Comparison of ENCODE assay signal across 2 cellular contexts in the genomic region with DNA sequence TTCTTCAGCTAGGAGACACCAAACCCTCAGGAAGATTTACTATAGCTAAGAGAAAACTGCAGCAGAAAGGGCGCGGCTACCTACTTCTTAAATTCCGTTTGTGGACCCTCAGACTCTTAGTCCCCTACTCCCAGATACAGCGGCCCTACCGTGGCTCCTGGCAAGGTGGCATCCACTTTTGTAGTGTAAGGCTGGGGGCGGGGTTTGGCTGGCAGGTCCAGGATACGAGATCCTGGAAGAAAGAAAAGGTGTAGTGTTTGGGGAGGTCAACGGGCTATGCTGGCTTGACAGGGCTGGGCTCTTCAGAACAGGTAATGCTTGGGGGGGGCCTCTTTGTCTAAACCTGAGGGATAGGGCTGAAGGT.
TF ChIP-seq lines count a peak whose summit lies in the region.

No MANE protein-coding gene starts in this region.

TF ChIP-seq in SK-N-SH, 30 proteins besides CTCF, POLR2A, EP300 and RAD21 (continued from another document):
- no peak for TF ChIP-seq NFIC (IDR thresholded peaks at IDR 0.05; ENCODE audit: borderline replicate concordance)

TF ChIP-seq in SK-N-SH treated with all-trans-retinoic acid at 6 μM for 48 hours, 23 proteins besides CTCF, POLR2A, EP300 and RAD21 (continued from another document):
- TF ChIP-seq, protein P1, sequence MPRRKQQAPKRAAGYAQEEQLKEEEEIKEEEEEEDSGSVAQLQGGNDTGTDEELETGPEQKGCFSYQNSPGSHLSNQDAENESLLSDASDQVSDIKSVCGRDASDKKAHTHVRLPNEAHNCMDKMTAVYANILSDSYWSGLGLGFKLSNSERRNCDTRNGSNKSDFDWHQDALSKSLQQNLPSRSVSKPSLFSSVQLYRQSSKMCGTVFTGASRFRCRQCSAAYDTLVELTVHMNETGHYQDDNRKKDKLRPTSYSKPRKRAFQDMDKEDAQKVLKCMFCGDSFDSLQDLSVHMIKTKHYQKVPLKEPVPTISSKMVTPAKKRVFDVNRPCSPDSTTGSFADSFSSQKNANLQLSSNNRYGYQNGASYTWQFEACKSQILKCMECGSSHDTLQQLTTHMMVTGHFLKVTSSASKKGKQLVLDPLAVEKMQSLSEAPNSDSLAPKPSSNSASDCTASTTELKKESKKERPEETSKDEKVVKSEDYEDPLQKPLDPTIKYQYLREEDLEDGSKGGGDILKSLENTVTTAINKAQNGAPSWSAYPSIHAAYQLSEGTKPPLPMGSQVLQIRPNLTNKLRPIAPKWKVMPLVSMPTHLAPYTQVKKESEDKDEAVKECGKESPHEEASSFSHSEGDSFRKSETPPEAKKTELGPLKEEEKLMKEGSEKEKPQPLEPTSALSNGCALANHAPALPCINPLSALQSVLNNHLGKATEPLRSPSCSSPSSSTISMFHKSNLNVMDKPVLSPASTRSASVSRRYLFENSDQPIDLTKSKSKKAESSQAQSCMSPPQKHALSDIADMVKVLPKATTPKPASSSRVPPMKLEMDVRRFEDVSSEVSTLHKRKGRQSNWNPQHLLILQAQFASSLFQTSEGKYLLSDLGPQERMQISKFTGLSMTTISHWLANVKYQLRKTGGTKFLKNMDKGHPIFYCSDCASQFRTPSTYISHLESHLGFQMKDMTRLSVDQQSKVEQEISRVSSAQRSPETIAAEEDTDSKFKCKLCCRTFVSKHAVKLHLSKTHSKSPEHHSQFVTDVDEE (CRISPR knock-in tag; IDR thresholded peaks at IDR 0.05), result no peak
- no peak for TF ChIP-seq CSDC2 (CRISPR knock-in tag; IDR thresholded peaks at IDR 0.05)
- TF ChIP-seq ZNF8 (CRISPR knock-in tag; IDR thresholded peaks at IDR 0.05), result no peak
- no peak for TF ChIP-seq BACH2 (CRISPR knock-in tag; IDR thresholded peaks at IDR 0.05; ENCODE audit: borderline replicate concordance)
- no peak for TF ChIP-seq TCF4 (CRISPR knock-in tag; IDR thresholded peaks at IDR 0.05; ENCODE audit: borderline replicate concordance)
- TF ChIP-seq ZFP30 (CRISPR knock-in tag; IDR thresholded peaks at IDR 0.05), result no peak
- TF ChIP-seq, protein P2, sequence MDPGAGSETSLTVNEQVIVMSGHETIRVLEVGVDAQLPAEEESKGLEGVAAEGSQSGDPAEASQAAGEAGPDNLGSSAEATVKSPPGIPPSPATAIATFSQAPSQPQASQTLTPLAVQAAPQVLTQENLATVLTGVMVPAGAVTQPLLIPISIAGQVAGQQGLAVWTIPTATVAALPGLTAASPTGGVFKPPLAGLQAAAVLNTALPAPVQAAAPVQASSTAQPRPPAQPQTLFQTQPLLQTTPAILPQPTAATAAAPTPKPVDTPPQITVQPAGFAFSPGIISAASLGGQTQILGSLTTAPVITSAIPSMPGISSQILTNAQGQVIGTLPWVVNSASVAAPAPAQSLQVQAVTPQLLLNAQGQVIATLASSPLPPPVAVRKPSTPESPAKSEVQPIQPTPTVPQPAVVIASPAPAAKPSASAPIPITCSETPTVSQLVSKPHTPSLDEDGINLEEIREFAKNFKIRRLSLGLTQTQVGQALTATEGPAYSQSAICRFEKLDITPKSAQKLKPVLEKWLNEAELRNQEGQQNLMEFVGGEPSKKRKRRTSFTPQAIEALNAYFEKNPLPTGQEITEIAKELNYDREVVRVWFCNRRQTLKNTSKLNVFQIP (CRISPR knock-in tag; IDR thresholded peaks at IDR 0.05; ENCODE audit: borderline replicate concordance, low read depth), result no peak
- TF ChIP-seq ZNF565 (CRISPR knock-in tag; conservative IDR thresholded peaks at IDR 0.05; ENCODE audit: low read depth), result no peak
- TF ChIP-seq, protein P3, sequence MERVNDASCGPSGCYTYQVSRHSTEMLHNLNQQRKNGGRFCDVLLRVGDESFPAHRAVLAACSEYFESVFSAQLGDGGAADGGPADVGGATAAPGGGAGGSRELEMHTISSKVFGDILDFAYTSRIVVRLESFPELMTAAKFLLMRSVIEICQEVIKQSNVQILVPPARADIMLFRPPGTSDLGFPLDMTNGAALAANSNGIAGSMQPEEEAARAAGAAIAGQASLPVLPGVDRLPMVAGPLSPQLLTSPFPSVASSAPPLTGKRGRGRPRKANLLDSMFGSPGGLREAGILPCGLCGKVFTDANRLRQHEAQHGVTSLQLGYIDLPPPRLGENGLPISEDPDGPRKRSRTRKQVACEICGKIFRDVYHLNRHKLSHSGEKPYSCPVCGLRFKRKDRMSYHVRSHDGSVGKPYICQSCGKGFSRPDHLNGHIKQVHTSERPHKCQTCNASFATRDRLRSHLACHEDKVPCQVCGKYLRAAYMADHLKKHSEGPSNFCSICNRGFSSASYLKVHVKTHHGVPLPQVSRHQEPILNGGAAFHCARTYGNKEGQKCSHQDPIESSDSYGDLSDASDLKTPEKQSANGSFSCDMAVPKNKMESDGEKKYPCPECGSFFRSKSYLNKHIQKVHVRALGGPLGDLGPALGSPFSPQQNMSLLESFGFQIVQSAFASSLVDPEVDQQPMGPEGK (CRISPR knock-in tag; IDR thresholded peaks at IDR 0.05; ENCODE audit: borderline replicate concordance), result no peak
- no peak for TF ChIP-seq OSR1 (CRISPR knock-in tag; IDR thresholded peaks at IDR 0.05)
- TF ChIP-seq ISL1 (CRISPR knock-in tag; IDR thresholded peaks at IDR 0.05), result no peak
- TF ChIP-seq SNAI2 (CRISPR knock-in tag; IDR thresholded peaks at IDR 0.05), result no peak
- TF ChIP-seq GLIS3 (CRISPR knock-in tag; IDR thresholded peaks at IDR 0.05), result no peak
- TF ChIP-seq ZC3H10 (CRISPR knock-in tag; IDR thresholded peaks at IDR 0.05), result no peak
- no peak for TF ChIP-seq TOX (CRISPR knock-in tag; IDR thresholded peaks at IDR 0.05; ENCODE audit: borderline replicate concordance)
